8 cellular contexts compared by ENCODE assay signal in genomic region chr1:10032590-10033358, GRCh38. TPM values are rescaled to one million over a fixed set of nuclear protein-coding genes. Genes with fewer than 3 reads are reported as not detected.
A peak's percentile ranks its signal among the peaks of the same experiment; 100 is the strongest.
DNase-seq lines count a peak whose midpoint lies in the region; ATAC-seq, FAIRE-seq and TF ChIP-seq lines count a peak whose summit lies in the region.

UBE4B (plus strand) TSS chr1:10032958; CDS start chr1:10033671, 713 bp downstream.

- in situ Hi-C loops in gastrocnemius medialis (cut with MboI; ENCODE audit: low sequenced_read_pairs in 4 of 4): loop anchor here in 2 of 4 donors (5.0 to 10.0 kb wide), 2 partner anchors 155 to 158 kb away; no protein-coding TSS in a partner anchor

- FAIRE-seq in TTC549 (lab: Jason Lieb, UNC): peak; percentile 64

- H3K4me3 ChIP-seq in body of pancreas: peak within 1 kb of the TSS; percentile 74 to 84
- H3K4me3 ChIP-seq in gastrocnemius medialis: peak within 1 kb of the TSS; percentile 75 to 93 (median 86)

- H3K27me3 ChIP-seq in body of pancreas (no peaks in the 10 kb centered on the region), gastrocnemius medialis (no peaks in the 10 kb centered on the region)

- WGBS in body of pancreas, 2 donors: 0 to 1% methylated on average over 21 to 70 of the region's 73 CpGs

- H3K4me1 ChIP-seq in body of pancreas: peaks cover 30% of the 10 kb centered on the region
- H3K4me1 ChIP-seq in gastrocnemius medialis: peaks cover 21 to 24% of the 10 kb centered on the region in 2 donors

- H3K9me3 ChIP-seq in body of pancreas (no peaks in the 10 kb centered on the region), gastrocnemius medialis (no peaks in the 10 kb centered on the region)

- DNase-seq in A172 (ENCODE audit: low spot score) (peak; percentile 89), NCI-H2107 treated with DMSO at 0.1 percent for 48 hours (lab: John Stamatoyannopoulos, UW; ENCODE audit: unreplicated experiment) (peak; percentile 32), body of pancreas (peak; percentile 98 to 99 (median 98)), iPS DF 4.7 (ENCODE audit: extremely low read depth, low spot score) (peak; percentile 83), gastrocnemius medialis (peak; percentile 94 to 98)

- intact Hi-C loops in body of pancreas (cut with DNase I): no loop called here
- intact Hi-C loops in gastrocnemius medialis (cut with DNase I; ENCODE audit: low total_unique reads): loop anchor here (1.0 to 10.0 kb wide), 6 partner anchors 75 to 238 kb away; partner anchors contain the start of genes CTNNBIP1, LZIC and NMNAT1

- peak; percentile 89 for ATAC-seq in HG03066 (IDR thresholded peaks at IDR 0.05; ENCODE audit: low read depth, unreplicated experiment)
- peak; percentile 99 for ATAC-seq in body of pancreas
- peak; percentile 89 to 90 for ATAC-seq in gastrocnemius medialis

- peak; percentile 42 for TF ChIP-seq POLR2A in GM18526 (IDR thresholded peaks at IDR 0.05; ENCODE audit: extremely low read depth, insufficient read length)
- TF ChIP-seq POLR2A in body of pancreas (IDR thresholded peaks at IDR 0.05): peak in 2 of 3 donors; percentile 70 to 72
- TF ChIP-seq POLR2A in gastrocnemius medialis (IDR thresholded peaks at IDR 0.05): peak; percentile 59 to 61

- H3K27ac ChIP-seq in body of pancreas (peak within 1 kb of the TSS; percentile 77 to 93 (median 92)), gastrocnemius medialis (peak within 1 kb of the TSS; percentile 92 to 98 (median 96))

- TF ChIP-seq CTCF in body of pancreas (IDR thresholded peaks at IDR 0.05) (peak; percentile 84 to 98 (median 91)), gastrocnemius medialis (IDR thresholded peaks at IDR 0.05 in 4 of 5, conservative IDR thresholded peaks at IDR 0.05 in 1 of 5) (peak; percentile 79 to 93 (median 92))

- peaks cover 0 to 2% of the 10 kb centered on the region in 2 donors for H3K36me3 ChIP-seq in body of pancreas (replicated peaks in 1 of 2; ENCODE audit: insufficient read depth in 1 of 2, low read depth in 2 of 2)
- peaks cover 0 to 13% of the 10 kb centered on the region in 2 donors for H3K36me3 ChIP-seq in gastrocnemius medialis

RNA-seq across cellular contexts. Expression of gene UBE4B, which starts in this region (rescaled TPM):
- 22.2 and 23.5 TPM in 2 replicates for total RNA-seq in A172 (2014; rRNA removed; shearing (Covaris generic))
- 10 to 100 TPM; 43.8 to 57.0 TPM for total RNA-seq in body of pancreas
- total RNA-seq in gastrocnemius medialis: 100 to 1,000 TPM in 2 of 4 donors, 10 to 100 TPM in 2; 42.6 to 143 (median 98.2) TPM

Comparison
In these comparisons a context has a peak if more than half of its experiments do, and no peak if none do; other contexts are left out.
1. Peak in every context shown above with its lines: DNase-seq, ATAC-seq, H3K4me3 ChIP-seq and H3K27ac ChIP-seq.
2. DNase-seq: peak in every context shown above with its lines; median percentile 98 in body of pancreas; 96 in gastrocnemius medialis; 89 in A172; 83 in iPS DF 4.7; 32 in NCI-H2107 treated with DMSO at 0.1 percent for 48 hours.